9 cellular contexts compared by ENCODE assay signal in genomic region chr4:86557526-86557925, GRCh38. TPM values are rescaled to one million over a fixed set of nuclear protein-coding genes. Genes with fewer than 3 reads are reported as not detected.
A peak's percentile ranks its signal among the peaks of the same experiment; 100 is the strongest.
DNase-seq lines count a peak whose midpoint lies in the region; ATAC-seq and TF ChIP-seq lines count a peak whose summit lies in the region.
"Had no signal": no experiment of that assay in that cellular context is flagged by ENCODE, and none has a peak within 500 bp of the region (broad histone marks: within the 10 kb centered on the region; RNA-seq: fewer than 3 reads in every experiment).

No MANE protein-coding gene starts in this region.

- H3K4me1 Mint-ChIP-seq in osteocyte (ENCODE audit: unreplicated experiment) = peaks cover 33% of the 10 kb centered on the region

- H3K27ac Mint-ChIP-seq in osteocyte (ENCODE audit: unreplicated experiment) = peak overlapping the region; percentile 98

- no peak for TF ChIP-seq CTCF in osteocyte (IDR thresholded peaks at IDR 0.05)

- ATAC-seq in GM19351 (IDR thresholded peaks at IDR 0.05; ENCODE audit: unreplicated experiment) (peak; percentile 93), HG02870 (IDR thresholded peaks at IDR 0.05; ENCODE audit: unreplicated experiment) (peak; percentile 95)
- no peak for ATAC-seq in stimulated activated naive CD8-positive, alpha-beta T cell treated with anti-CD3 and anti-CD28 coated beads, Interleukin-15, Interleukin-2, amounts not matched to agents 100 U/mL and 50 U/mL, for 24 hours

- no peaks in the 10 kb centered on the region for H3K27me3 Mint-ChIP-seq in osteocyte (ENCODE audit: unreplicated experiment)

- H3K36me3 Mint-ChIP-seq in osteocyte (ENCODE audit: unreplicated experiment) = no peaks in the 10 kb centered on the region

- H3K4me3 Mint-ChIP-seq in osteocyte (ENCODE audit: unreplicated experiment) = peak overlapping the region; percentile 68

- DNase-seq in LHCN-M2 (ENCODE audit: low read depth) = peak; percentile 6
- no peak for DNase-seq in osteocyte (ENCODE audit: extremely low spot score, unreplicated experiment)
- no peak for DNase-seq in stimulated activated naive CD8-positive, alpha-beta T cell treated with anti-CD3 and anti-CD28 coated beads, Interleukin-15, Interleukin-2, amounts not matched to agents 100 U/mL and 50 U/mL, for 24 hours
- DNase-seq in NCI-H1105 (lab: John Stamatoyannopoulos, UW) = no peak
- no peak for DNase-seq in kidney tubule cell (ENCODE audit: low spot score)
- no peak for DNase-seq in DMS 273 (lab: John Stamatoyannopoulos, UW; ENCODE audit: unreplicated experiment)
- DNase-seq: NCI-H526 had no signal

- no peaks in the 10 kb centered on the region for H3K9me3 Mint-ChIP-seq in osteocyte (ENCODE audit: unreplicated experiment)

RNA-seq across cellular contexts. Expression of gene PTPN13, which starts 36.6 kb away (rescaled TPM):
- total RNA-seq in LHCN-M2 (2014; rRNA removed) (not detected in 2 replicates), osteocyte (55.7 and 56.0 TPM in 2 replicates)
- polyA plus RNA-seq in LHCN-M2 (2012) = not detected

Comparison
In these comparisons a context has a peak if more than half of its experiments do, and no peak if none do; other contexts are left out.
1. RNA of gene PTPN13, which starts 36.6 kb away (total RNA-seq): 55.7 to 56.0 TPM in osteocyte; not detected in LHCN-M2; every median in the first group is over 10 times any median in the second.